In genomic region chr9:134611046-134611445, GRCh38 we compare ENCODE assay signal across 26 cellular contexts. TPM values are rescaled to one million over a fixed set of nuclear protein-coding genes. Genes with fewer than 3 reads are reported as not detected.
"Had no signal": no experiment of that assay in that cellular context is flagged by ENCODE, and none has a peak within 500 bp of the region (broad histone marks: within the 10 kb centered on the region; RNA-seq: fewer than 3 reads in every experiment).

No MANE protein-coding gene starts in this region.

- H3K36me3 Mint-ChIP-seq: activated naive CD4-positive, alpha-beta T cell treated with anti-CD3 and anti-CD28 coated beads, Interleukin-2, amount 50 U/mL, for 24 hours; stimulated activated naive B cell treated with anti-CD40 and anti-IgM and Interleukin-4, amounts not matched to agents 10 μg/mL and 1 μg/mL and 100 μg/mL, for 72 hours had no signal

- H3K4me3 Mint-ChIP-seq: activated naive CD4-positive, alpha-beta T cell treated with anti-CD3 and anti-CD28 coated beads, Interleukin-2, amount 50 U/mL, for 24 hours; brain; effector memory CD8-positive, alpha-beta T cell; neural crest cell; stimulated activated naive B cell treated with anti-CD40 and anti-IgM and Interleukin-4, amounts not matched to agents 10 μg/mL and 1 μg/mL and 100 μg/mL, for 72 hours; type B pancreatic cell; WTC11 had no signal

- DNase-seq: activated CD4-positive, alpha-beta T cell treated with anti-CD3 and anti-CD28 coated beads, Interleukin-2, amount 50 U/mL, for 4 hours; activated gamma-delta T cell treated with Interleukin-2 at 50 U/mL for 16 hours; activated T-cell treated with anti-CD3 and anti-CD28 coated beads for 4 hours; anterior cingulate cortex; central memory CD4-positive, alpha-beta T cell; effector memory CD8-positive, alpha-beta T cell; glutamatergic neuron; hippocampal formation; left ventricle myocardium superior; mesenchymal stem cell; mucosa of descending colon; posterior cingulate gyrus; retina; sigmoid colon; stimulated activated CD4-positive, alpha-beta T cell treated with anti-CD3 and anti-CD28 coated beads, Interleukin-2, amount 100 ng/mL, for 48 hours; stimulated activated CD8-positive, alpha-beta memory T cell treated with anti-CD3 and anti-CD28 coated beads, Interleukin-4, amount 100 ng/mL, for 48 hours; stimulated activated naive B cell treated with anti-CD40 and anti-IgM and Interleukin-4, amounts not matched to agents 10 μg/mL and 1 μg/mL and 100 μg/mL, for 72 hours; T-helper 1 cell had no signal

- H3K27ac Mint-ChIP-seq: activated naive CD4-positive, alpha-beta T cell treated with anti-CD3 and anti-CD28 coated beads, Interleukin-2, amount 50 U/mL, for 24 hours; brain; effector memory CD8-positive, alpha-beta T cell; stimulated activated naive B cell treated with anti-CD40 and anti-IgM and Interleukin-4, amounts not matched to agents 10 μg/mL and 1 μg/mL and 100 μg/mL, for 72 hours; type B pancreatic cell; WTC11 had no signal

- H3K4me3 ChIP-seq: mucosa of descending colon, sigmoid colon, vagina had no signal

- H3K9me3 ChIP-seq: vagina had no signal

- ATAC-seq: effector memory CD8-positive, alpha-beta T cell; esophagus mucosa; left ventricle myocardium superior; mucosa of descending colon; stimulated activated naive B cell treated with anti-CD40 and anti-IgM and Interleukin-4, amounts not matched to agents 10 μg/mL and 1 μg/mL and 100 μg/mL, for 72 hours; WTC11 had no signal

- H3K4me1 ChIP-seq: vagina had no signal

- H3K27me3 ChIP-seq: sigmoid colon, vagina had no signal

- H3K36me3 ChIP-seq: sigmoid colon, vagina had no signal

- H3K27ac ChIP-seq: sigmoid colon, vagina had no signal

- H3K4me1 Mint-ChIP-seq: activated naive CD4-positive, alpha-beta T cell treated with anti-CD3 and anti-CD28 coated beads, Interleukin-2, amount 50 U/mL, for 24 hours; neural crest cell; stimulated activated naive B cell treated with anti-CD40 and anti-IgM and Interleukin-4, amounts not matched to agents 10 μg/mL and 1 μg/mL and 100 μg/mL, for 72 hours; WTC11 had no signal

RNA-seq across cellular contexts. Expression of gene COL5A1, which starts 30.6 kb away (rescaled TPM):
- total RNA-seq: activated CD8-positive, alpha-beta memory T cell treated with anti-CD3 and anti-CD28 coated beads for 36 hours had no signal
